18 cellular contexts compared by ENCODE assay signal in genomic region chr20:60650087-60650486, GRCh38.
DNase-seq lines count a peak whose midpoint lies in the region; ATAC-seq and TF ChIP-seq lines count a peak whose summit lies in the region.
"Had no signal": no experiment of that assay in that cellular context is flagged by ENCODE, and none has a peak within 500 bp of the region (broad histone marks: within the 10 kb centered on the region; RNA-seq: fewer than 3 reads in every experiment).

No MANE protein-coding gene starts in this region.

- TF ChIP-seq POLR2A in NB4 (IDR thresholded peaks at IDR 0.05; ENCODE audit: extremely low read depth, insufficient read length) = no peak
- TF ChIP-seq POLR2A in suprapubic skin (IDR thresholded peaks at IDR 0.05) = no peak

- no peak for TF ChIP-seq EP300 in suprapubic skin (IDR thresholded peaks at IDR 0.05)

- H3K4me3 ChIP-seq in HL-60 (replicated peaks; ENCODE audit: insufficient read depth, low read length) (no peak overlapping the region), NB4 (ENCODE audit: low read depth, low read length) (peak overlapping the region; percentile 58), mesenchymal stem cell (ENCODE audit: insufficient read depth in 1 of 2, low read depth in 1 of 2, low read length in 2 of 2) (no peak overlapping the region), trophoblast cell (ENCODE audit: low read depth, low read length) (peak overlapping the region; percentile 39), SJCRH30 (no peak overlapping the region), suprapubic skin (no peak overlapping the region)
- H3K4me3 ChIP-seq: BLaER1 treated with 17β-estradiol and CSF1 and Interleukin-3, amounts not matched to agents 10 nM and 100 nM; GM23338 had no signal

- H3K27ac ChIP-seq in HL-60 (replicated peaks) (peak overlapping the region; percentile 49; the same call in 1 of the 2 replicates), mesenchymal stem cell (ENCODE audit: low read length, poor library complexity, severe bottlenecking) (no peak overlapping the region), trophoblast cell (ENCODE audit: low read depth, low read length) (no peak overlapping the region), SJCRH30 (no peak overlapping the region), suprapubic skin (no peak overlapping the region)
- H3K27ac ChIP-seq: BLaER1 treated with 17β-estradiol and CSF1 and Interleukin-3, amounts not matched to agents 10 nM and 100 nM had no signal

- H3K14ac ChIP-seq in mesenchymal stem cell (ENCODE audit: low read length in 2 of 2) (no peak overlapping the region), trophoblast cell (ENCODE audit: low read length) (no peak overlapping the region)

- WGBS in mesenchymal stem cell = 91% methylated on average over 10 of the region's 10 CpGs
- 100% methylated on average over 2 of the region's 10 CpGs for WGBS in trophoblast cell (ENCODE audit: extremely low coverage, insufficient coverage, insufficient read length)
- 95% methylated on average over 10 of the region's 10 CpGs for WGBS in suprapubic skin

- H3K27me3 ChIP-seq in HL-60 (ENCODE audit: insufficient read depth, poor library complexity, severe bottlenecking) = peaks cover 2% of the 10 kb centered on the region
- H3K27me3 ChIP-seq in mesenchymal stem cell (ENCODE audit: control insufficient read depth in 1 of 2, insufficient read depth in 1 of 2, low read length in 2 of 2) = no peaks in the 10 kb centered on the region
- H3K27me3 ChIP-seq in trophoblast cell (ENCODE audit: insufficient read depth, low read length) = no peaks in the 10 kb centered on the region
- no peaks in the 10 kb centered on the region for H3K27me3 ChIP-seq in SJCRH30
- H3K27me3 ChIP-seq in suprapubic skin = peaks cover 7% of the 10 kb centered on the region
- H3K27me3 ChIP-seq: BLaER1 treated with 17β-estradiol and CSF1 and Interleukin-3, amounts not matched to agents 10 nM and 100 nM had no signal

- no peak overlapping the region for H2BK12ac ChIP-seq in mesenchymal stem cell (ENCODE audit: low read length in 2 of 2)
- no peak overlapping the region for H2BK12ac ChIP-seq in trophoblast cell (ENCODE audit: low read length)

- H3K4me2 ChIP-seq in mesenchymal stem cell (ENCODE audit: low read length, poor library complexity, severe bottlenecking) = no peak overlapping the region
- no peak overlapping the region for H3K4me2 ChIP-seq in trophoblast cell (ENCODE audit: low read length)
- H3K4me2 ChIP-seq: BLaER1 treated with 17β-estradiol and CSF1 and Interleukin-3, amounts not matched to agents 10 nM and 100 nM; GM23338 had no signal

- H4K8ac ChIP-seq in mesenchymal stem cell (ENCODE audit: low read length) (no peak overlapping the region), trophoblast cell (ENCODE audit: low read depth, low read length) (no peak overlapping the region)

- H3K4me1 ChIP-seq in mesenchymal stem cell (ENCODE audit: control insufficient read depth, insufficient read depth, low read depth, low read length) (no peaks in the 10 kb centered on the region), trophoblast cell (ENCODE audit: control insufficient read depth in 1 of 2, insufficient read depth in 2 of 2, low read length in 2 of 2) (no peaks in the 10 kb centered on the region), SJCRH30 (no peaks in the 10 kb centered on the region), suprapubic skin (no peaks in the 10 kb centered on the region)
- H3K4me1 ChIP-seq: BLaER1 treated with 17β-estradiol and CSF1 and Interleukin-3, amounts not matched to agents 10 nM and 100 nM had no signal

- DNase-seq in HL-60 (ENCODE audit: low read depth in 1 of 2, low spot score in 1 of 2) (no peak), NB4 (ENCODE audit: low read depth) (no peak), mesenchymal stem cell (no peak), trophoblast cell (no peak), SJCRH30 (no peak), suprapubic skin (ENCODE audit: low spot score in 2 of 2) (no peak)
- DNase-seq: CD4-positive, CD25-positive, alpha-beta regulatory T cell; CD8-positive, alpha-beta memory T cell; COR-L47; DMS 273 treated with DMSO at 0.1 percent for 48 hours; DMS53; DND-41; EL; H7 had no signal

- H3K18ac ChIP-seq in mesenchymal stem cell (ENCODE audit: low read depth in 1 of 2, low read length in 2 of 2) = no peak overlapping the region
- H3K18ac ChIP-seq in trophoblast cell (ENCODE audit: low read length) = no peak overlapping the region

- H4K91ac ChIP-seq in mesenchymal stem cell (ENCODE audit: low read length) (peak overlapping the region; percentile 28), trophoblast cell (ENCODE audit: low read depth, low read length) (no peak overlapping the region)

- H3K4ac ChIP-seq in mesenchymal stem cell (ENCODE audit: low read depth in 1 of 2, low read length in 2 of 2) (no peak overlapping the region), trophoblast cell (ENCODE audit: low read depth, low read length) (no peak overlapping the region)

- H3K9me3 ChIP-seq in mesenchymal stem cell (ENCODE audit: control insufficient read depth, low read length) (peaks cover 18% of the 10 kb centered on the region), trophoblast cell (ENCODE audit: insufficient read depth, low read depth, low read length) (peaks cover 6% of the 10 kb centered on the region), SJCRH30 (replicated peaks) (no peaks in the 10 kb centered on the region; the same call in 1 of the 2 replicates), suprapubic skin (no peaks in the 10 kb centered on the region)

- H3K36me3 ChIP-seq in mesenchymal stem cell (ENCODE audit: control insufficient read depth in 1 of 2, insufficient read depth in 2 of 2, low read depth in 1 of 2, low read length in 2 of 2) (no peaks in the 10 kb centered on the region), trophoblast cell (ENCODE audit: control insufficient read depth in 1 of 2, insufficient read depth in 2 of 2, low read length in 2 of 2) (no peaks in the 10 kb centered on the region), SJCRH30 (no peaks in the 10 kb centered on the region), suprapubic skin (no peaks in the 10 kb centered on the region)
- H3K36me3 ChIP-seq: BLaER1 treated with 17β-estradiol and CSF1 and Interleukin-3, amounts not matched to agents 10 nM and 100 nM had no signal

- H2BK120ac ChIP-seq in mesenchymal stem cell (ENCODE audit: low read depth, low read length) = no peak overlapping the region
- H2BK120ac ChIP-seq in trophoblast cell (ENCODE audit: insufficient read depth, low read length, poor library complexity) = no peak overlapping the region

- H3K23ac ChIP-seq in mesenchymal stem cell (ENCODE audit: low read length in 2 of 2) (no peak overlapping the region), trophoblast cell (ENCODE audit: low read length) (no peak overlapping the region)

- no peaks in the 10 kb centered on the region for H3K79me2 ChIP-seq in trophoblast cell (ENCODE audit: control insufficient read depth, insufficient read depth, low read length, poor library complexity)

- no peak for ATAC-seq in GM21447 (IDR thresholded peaks at IDR 0.05; ENCODE audit: unreplicated experiment)
- ATAC-seq: GM23338, HCT116 had no signal

- no peaks in the 10 kb centered on the region for H3K79me1 ChIP-seq in mesenchymal stem cell (replicated peaks; ENCODE audit: low read length, poor library complexity, severe bottlenecking)
- H3K79me1 ChIP-seq in trophoblast cell (ENCODE audit: low read length) = no peaks in the 10 kb centered on the region

- H2AFZ ChIP-seq in mesenchymal stem cell (ENCODE audit: low read depth, low read length) (no peak overlapping the region), trophoblast cell (ENCODE audit: insufficient read depth, low read length, poor library complexity) (no peak overlapping the region)
- H2AFZ ChIP-seq: GM23338 had no signal

- TF ChIP-seq CTCF in HL-60 (IDR thresholded peaks at IDR 0.05; ENCODE audit: insufficient read depth, low read length) (no peak), NB4 (IDR thresholded peaks at IDR 0.05; ENCODE audit: low read depth, low read length) (no peak), suprapubic skin (IDR thresholded peaks at IDR 0.05) (no peak)

- no peak overlapping the region for H2AK5ac ChIP-seq in mesenchymal stem cell (ENCODE audit: low read length, severe bottlenecking)
- no peak overlapping the region for H2AK5ac ChIP-seq in trophoblast cell (ENCODE audit: low read length)

- H2BK5ac ChIP-seq in mesenchymal stem cell (ENCODE audit: low read depth, low read length, poor library complexity, severe bottlenecking) (no peak overlapping the region), trophoblast cell (ENCODE audit: low read depth, low read length, poor library complexity) (no peak overlapping the region)

- H3K9ac ChIP-seq in mesenchymal stem cell (ENCODE audit: low read length) (no peak overlapping the region), trophoblast cell (ENCODE audit: low read length) (no peak overlapping the region)
- H3K9ac ChIP-seq: BLaER1 treated with 17β-estradiol and CSF1 and Interleukin-3, amounts not matched to agents 10 nM and 100 nM had no signal

- H2BK15ac ChIP-seq in mesenchymal stem cell (ENCODE audit: low read depth, poor library complexity, severe bottlenecking) = no peak overlapping the region

- no peak overlapping the region for H4K12ac ChIP-seq in trophoblast cell (ENCODE audit: low read depth, low read length)

Comparison
In these comparisons a context has a peak if more than half of its experiments do, and no peak if none do; other contexts are left out.
1. H3K4me3 ChIP-seq: peak in NB4 (single experiment) and trophoblast cell (single experiment); none in HL-60 (single experiment), mesenchymal stem cell (0 of 2), SJCRH30 (single experiment) and suprapubic skin (single experiment).